Comparison of ENCODE assay signal across 1 cellular context in the genomic region with DNA sequence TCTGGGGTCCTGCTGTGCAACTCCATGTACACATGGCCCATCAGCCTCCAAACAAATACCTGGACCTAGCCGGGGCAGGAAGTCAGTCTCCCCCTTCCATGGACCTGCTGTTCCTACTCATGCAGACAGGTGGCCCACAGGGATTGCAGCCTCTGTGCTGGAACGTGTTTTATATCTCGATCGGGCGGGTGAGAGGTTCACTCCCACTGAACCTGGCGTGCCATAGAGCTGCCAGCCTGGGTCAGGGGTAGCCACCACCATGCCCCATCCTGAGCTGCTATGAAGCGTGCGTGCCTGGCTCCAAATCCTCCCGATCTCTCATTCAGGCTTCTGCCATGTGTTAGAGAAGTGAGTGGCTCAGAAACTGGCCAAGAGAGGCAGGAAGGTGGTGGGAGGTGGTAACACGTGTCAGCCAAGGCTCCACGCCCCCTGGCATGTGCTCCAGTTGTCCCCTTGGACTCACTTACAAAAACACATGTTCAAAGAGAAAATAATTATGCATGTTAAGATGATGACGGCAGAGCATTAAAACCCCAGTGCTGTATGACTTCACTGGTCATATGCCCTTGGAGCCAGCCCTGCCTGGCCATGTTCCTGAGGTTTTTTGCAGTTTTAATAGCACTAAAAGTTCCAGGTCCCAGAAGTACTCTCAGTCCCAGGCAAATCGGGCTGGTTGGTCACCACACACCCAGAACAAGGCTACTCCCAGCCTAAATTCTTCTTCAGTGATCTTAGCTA.
TF ChIP-seq lines count a peak whose summit lies in the region.

No MANE protein-coding gene starts in this region.

TF ChIP-seq in SK-N-SH, 30 proteins besides CTCF, POLR2A, EP300 and RAD21:
- 0 out of 2 replicates have a peak, but pooled peaks have one; percentile 6 for TF ChIP-seq SMC3 (IDR thresholded peaks at IDR 0.05; ENCODE audit: low read depth, low read length)
- TF ChIP-seq GATA2 (CRISPR knock-in tag; IDR thresholded peaks at IDR 0.05), result no peak
TF ChIP-seq in SK-N-SH: peak in this region for 1.
